In the genomic region with DNA sequence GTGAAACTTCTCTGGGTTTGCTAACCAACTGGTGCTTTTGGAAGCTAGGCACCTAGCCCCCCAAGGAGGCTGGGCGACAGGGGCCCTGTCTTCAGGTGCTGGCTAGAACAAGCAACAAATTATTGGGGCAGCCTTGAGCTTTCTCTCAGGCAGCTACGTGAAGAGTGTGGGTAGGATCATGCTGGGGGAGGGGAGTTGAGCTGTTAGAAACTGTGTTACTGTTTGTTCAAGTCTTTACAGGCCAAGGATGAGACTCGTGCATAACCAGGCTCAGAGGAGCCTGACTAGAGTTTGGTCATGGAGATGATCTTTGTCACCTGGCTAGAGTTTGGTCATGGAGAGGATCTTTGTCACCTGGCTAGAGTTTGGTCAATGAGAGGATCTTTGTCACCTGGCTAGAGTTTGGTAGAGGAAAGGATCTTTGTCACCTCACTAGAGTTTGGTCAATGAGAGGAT, we compare ENCODE assay signal across 32 cellular contexts.
"Had no signal": no experiment of that assay in that cellular context is flagged by ENCODE, and none has a peak within 500 bp of the region (broad histone marks: within the 10 kb centered on the region; RNA-seq: fewer than 3 reads in every experiment).

No MANE protein-coding gene starts in this region.

- FAIRE-seq: colon, endothelial cell of umbilical vein, frontal cortex, TTC549 had no signal

- H3K4me3 ChIP-seq: body of pancreas had no signal

- H3K4me1 Mint-ChIP-seq: WTC11 had no signal

- H3K27me3 ChIP-seq: body of pancreas had no signal

- H3K27ac ChIP-seq: body of pancreas, epithelial cell of prostate, VCaP had no signal

- H3K4me3 Mint-ChIP-seq: activated CD4-positive, alpha-beta T cell treated with anti-CD3 and anti-CD28 coated beads, Interleukin-2, amount 10 ng/mL, durations not matched to agents 7 days and 5 days; activated CD8-positive, alpha-beta T cell treated with anti-CD3 and anti-CD28 coated beads for 36 hours; activated naive CD8-positive, alpha-beta T cell; activated T-cell treated with anti-CD3 and anti-CD28 coated beads, Interleukin-2, amount 50 U/mL, for 4 hours; activated T-helper 17 cell treated with anti-CD3 and anti-CD28 coated beads, Interleukin-2, amount 50 U/mL, for 72 hours; effector memory CD8-positive, alpha-beta T cell; WTC11 had no signal

- H3K27ac Mint-ChIP-seq: activated CD4-positive, alpha-beta T cell treated with anti-CD3 and anti-CD28 coated beads, Interleukin-2, amount 10 ng/mL, durations not matched to agents 7 days and 5 days; activated CD8-positive, alpha-beta T cell treated with anti-CD3 and anti-CD28 coated beads for 36 hours; activated naive CD8-positive, alpha-beta T cell; activated T-helper 17 cell treated with anti-CD3 and anti-CD28 coated beads, Interleukin-2, amount 50 U/mL, for 72 hours; effector memory CD8-positive, alpha-beta T cell; WTC11 had no signal

- H3K4me1 ChIP-seq: body of pancreas had no signal

- H3K9me3 ChIP-seq: body of pancreas had no signal

- DNase-seq: activated CD4-positive, alpha-beta T cell treated with anti-CD3 and anti-CD28 coated beads for 1 hour; activated CD4-positive, alpha-beta T cell treated with anti-CD3 and anti-CD28 coated beads for 4 hours; activated CD4-positive, alpha-beta T cell treated with anti-CD3 and anti-CD28 coated beads, Interleukin-2, amount 10 ng/mL, durations not matched to agents 7 days and 5 days; activated CD4-positive, alpha-beta T cell treated with anti-CD3 and anti-CD28 coated beads, Interleukin-2, amount 50 U/mL, for 48 hours; activated CD8-positive, alpha-beta memory T cell treated with anti-CD3 and anti-CD28 coated beads for 24 hours; activated CD8-positive, alpha-beta T cell treated with anti-CD3 and anti-CD28 coated beads for 36 hours; activated effector memory CD4-positive, alpha-beta T cell treated with Interleukin-2 at 50 U/mL for 16 hours; activated gamma-delta T cell treated with Interleukin-2 at 50 U/mL for 16 hours; activated naive CD4-positive, alpha-beta T cell treated with anti-CD3 and anti-CD28 coated beads, Interleukin-2, amount 50 U/mL, for 16 hours; activated naive CD4-positive, alpha-beta T cell treated with Interleukin-2 at 50 U/mL for 16 hours; activated T-cell treated with anti-CD3 and anti-CD28 coated beads, Interleukin-2, amount 50 U/mL, for 4 hours; amniotic stem cell; anterior cingulate cortex; body of pancreas; caudate nucleus; cortex of kidney; dermis blood vessel endothelial cell; effector CD4-positive, alpha-beta T cell; effector memory CD8-positive, alpha-beta T cell; foreskin fibroblast; head of caudate nucleus; T-helper 1 cell; T-helper 2 cell had no signal

- H3K9me3 Mint-ChIP-seq: activated T-cell treated with anti-CD3 and anti-CD28 coated beads, Interleukin-2, amount 50 U/mL, for 4 hours had no signal

- ATAC-seq: activated CD8-positive, alpha-beta T cell treated with anti-CD3 and anti-CD28 coated beads for 36 hours; activated T-cell treated with anti-CD3 and anti-CD28 coated beads, Interleukin-2, amount 50 U/mL, for 4 hours; activated T-helper 17 cell treated with anti-CD3 and anti-CD28 coated beads, Interleukin-2, amount 50 U/mL, for 72 hours; body of pancreas; effector memory CD8-positive, alpha-beta T cell; WTC11 had no signal
